ENCODE assay signal across 22 cellular contexts in the genomic region with DNA sequence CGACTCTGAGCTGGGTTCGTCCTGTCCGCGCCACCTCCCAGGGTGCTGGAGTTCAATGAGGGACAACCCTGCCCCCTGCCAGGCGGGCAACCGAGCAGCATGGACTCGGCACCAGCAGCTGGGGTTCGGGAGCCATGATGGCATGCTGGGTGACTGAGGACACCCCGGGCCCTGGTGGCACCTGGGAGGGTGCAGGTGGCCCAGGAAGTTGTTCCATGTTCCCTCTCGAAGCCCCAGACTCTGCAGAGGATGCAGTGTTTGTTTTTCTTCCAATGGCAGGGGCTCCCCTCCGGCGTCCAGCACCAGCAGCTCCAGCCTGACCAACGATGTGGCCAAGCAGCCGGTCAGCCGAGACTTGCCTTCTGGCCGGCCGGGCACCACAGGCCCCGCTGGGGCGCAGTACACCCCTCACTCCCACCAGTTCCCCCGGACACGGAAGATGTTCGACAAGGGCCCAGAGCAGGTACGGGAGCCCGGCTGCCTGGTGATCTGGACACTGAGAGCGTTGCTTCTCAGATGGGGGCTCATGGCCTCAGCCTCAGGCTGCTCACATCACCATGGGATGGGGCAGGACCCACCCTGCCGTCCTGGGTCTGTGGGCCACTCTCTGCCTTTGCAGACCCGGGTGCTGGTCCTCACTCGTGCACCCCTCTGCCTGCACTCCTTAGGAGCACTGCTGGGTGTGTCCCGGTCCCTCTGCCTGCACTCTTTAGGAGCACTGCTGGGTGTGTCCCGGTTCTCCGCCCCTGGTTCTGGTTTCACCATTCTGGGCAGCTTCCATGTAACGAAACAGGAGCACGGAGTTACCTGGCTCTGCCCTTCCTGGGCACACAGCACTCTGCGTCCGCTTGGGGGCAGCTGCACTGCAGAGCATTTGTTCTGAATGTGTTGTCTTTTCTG.
"Had no signal": no experiment of that assay in that cellular context is flagged by ENCODE, and none has a peak within 500 bp of the region (broad histone marks: within the 10 kb centered on the region; RNA-seq: fewer than 3 reads in every experiment).

No MANE protein-coding gene starts in this region.

- H3K27ac Mint-ChIP-seq: activated CD8-positive, alpha-beta memory T cell treated with anti-CD3 and anti-CD28 coated beads, Interleukin-2, amount 10 ng/mL, durations not matched to agents 7 days and 5 days; activated CD8-positive, alpha-beta T cell treated with anti-CD3 and anti-CD28 coated beads for 36 hours; activated naive CD4-positive, alpha-beta T cell treated with anti-CD3 and anti-CD28 coated beads, Interleukin-2, amount 50 U/mL, for 24 hours; brain; nephron progenitor cell had no signal

- H3K4me1 ChIP-seq: right lobe of liver had no signal

- H3K9me3 Mint-ChIP-seq: activated CD8-positive, alpha-beta T cell treated with anti-CD3 and anti-CD28 coated beads for 36 hours; activated naive CD4-positive, alpha-beta T cell treated with anti-CD3 and anti-CD28 coated beads, Interleukin-2, amount 50 U/mL, for 24 hours; brain; nephron progenitor cell had no signal

- H3K36me3 ChIP-seq: uterus had no signal

- H3K4me1 Mint-ChIP-seq: activated naive CD4-positive, alpha-beta T cell treated with anti-CD3 and anti-CD28 coated beads, Interleukin-2, amount 50 U/mL, for 24 hours had no signal

- ATAC-seq: activated CD8-positive, alpha-beta T cell treated with anti-CD3 and anti-CD28 coated beads for 36 hours; right lobe of liver; stimulated activated naive CD8-positive, alpha-beta T cell treated with anti-CD3 and anti-CD28 coated beads, Interleukin-15, Interleukin-2, amounts not matched to agents 100 U/mL and 50 U/mL, for 24 hours had no signal

- H3K27ac ChIP-seq: left ventricle myocardium inferior, right lobe of liver, thyroid gland had no signal

- H3K27me3 ChIP-seq: right lobe of liver, thyroid gland, uterus had no signal

- H3K27me3 Mint-ChIP-seq: activated CD8-positive, alpha-beta memory T cell treated with anti-CD3 and anti-CD28 coated beads, Interleukin-2, amount 10 ng/mL, durations not matched to agents 7 days and 5 days; activated CD8-positive, alpha-beta T cell treated with anti-CD3 and anti-CD28 coated beads for 36 hours; activated naive CD4-positive, alpha-beta T cell treated with anti-CD3 and anti-CD28 coated beads, Interleukin-2, amount 50 U/mL, for 24 hours; brain had no signal

- FAIRE-seq: frontal cortex had no signal

- H3K9me3 ChIP-seq: left ventricle myocardium inferior, right lobe of liver, thyroid gland, uterus had no signal

- H3K4me3 ChIP-seq: left ventricle myocardium inferior, right lobe of liver, smooth muscle cell, thyroid gland, uterus had no signal

- H3K4me2 ChIP-seq: smooth muscle cell had no signal

- DNase-seq: activated CD4-positive, alpha-beta T cell treated with anti-CD3 and anti-CD28 coated beads for 48 hours; activated CD8-positive, alpha-beta memory T cell treated with anti-CD3 and anti-CD28 coated beads, Interleukin-2, amount 10 ng/mL, durations not matched to agents 7 days and 5 days; activated CD8-positive, alpha-beta T cell treated with anti-CD3 and anti-CD28 coated beads for 36 hours; activated gamma-delta T cell; activated T-cell treated with anti-CD3 and anti-CD28 coated beads for 4 hours; caudate nucleus; effector memory CD4-positive, alpha-beta T cell; hippocampal formation; left ventricle myocardium inferior; midbrain; nephron progenitor cell; nucleus accumbens; stimulated activated CD4-positive, alpha-beta T cell treated with anti-CD3 and anti-CD28 coated beads, Interleukin-2, amount 100 ng/mL, for 48 hours; stimulated activated CD8-positive, alpha-beta memory T cell treated with anti-CD3 and anti-CD28 coated beads, Interleukin-4, amount 100 ng/mL, for 48 hours; stimulated activated naive CD8-positive, alpha-beta T cell treated with anti-CD3 and anti-CD28 coated beads, Interleukin-15, Interleukin-2, amounts not matched to agents 100 U/mL and 50 U/mL, for 24 hours; thyroid gland; uterus had no signal

- H3K4me3 Mint-ChIP-seq: activated CD8-positive, alpha-beta memory T cell treated with anti-CD3 and anti-CD28 coated beads, Interleukin-2, amount 10 ng/mL, durations not matched to agents 7 days and 5 days; activated CD8-positive, alpha-beta T cell treated with anti-CD3 and anti-CD28 coated beads for 36 hours; activated naive CD4-positive, alpha-beta T cell treated with anti-CD3 and anti-CD28 coated beads, Interleukin-2, amount 50 U/mL, for 24 hours; brain; nephron progenitor cell had no signal
